ENCODE assay signal across 8 cellular contexts in genomic region chr22:11285116-11285838, GRCh38.
A peak's percentile ranks its signal among the peaks of the same experiment; 100 is the strongest.
DNase-seq lines count a peak whose midpoint lies in the region; ATAC-seq, FAIRE-seq and TF ChIP-seq lines count a peak whose summit lies in the region.
"Not testable (repeated sequence)": the region's sequence is repeated elsewhere in the genome, so short reads cannot be mapped to it uniquely, and the experiment has no call there.

No MANE protein-coding gene starts in this region.

- H3K4me1 Mint-ChIP-seq in activated naive CD4-positive, alpha-beta T cell treated with anti-CD3 and anti-CD28 coated beads for 36 hours (ENCODE audit: low read depth): not testable (repeated sequence)

- H3K4me3 Mint-ChIP-seq in activated naive CD4-positive, alpha-beta T cell treated with anti-CD3 and anti-CD28 coated beads for 36 hours: not testable (repeated sequence)

- peak; percentile 49 to 70; a peak in 4 of 6 replicates for ATAC-seq in A549
- not testable (repeated sequence) for ATAC-seq in Right ventricle myocardium inferior

- H4K20me1 ChIP-seq in OCI-LY7 (ENCODE audit: insufficient read depth, low read length): not testable (repeated sequence)

- not testable (repeated sequence) for TF ChIP-seq POLR2A in A549 (IDR thresholded peaks at IDR 0.05; ENCODE audit: low read length); sigmoid colon (IDR thresholded peaks at IDR 0.05)

- H3K36me3 ChIP-seq in OCI-LY7 (ENCODE audit: insufficient read depth, low read length); sigmoid colon: not testable (repeated sequence)

- peak overlapping the region; percentile 53; the same call in 2 of the 3 replicates for H3K4me2 ChIP-seq in A549
- H3K4me2 ChIP-seq in OCI-LY7 (ENCODE audit: low read length): not testable (repeated sequence)

- not testable (repeated sequence) for H3K4me3 ChIP-seq in A549; Jurkat, Clone E6-1 (ENCODE audit: low read length); OCI-LY7 (ENCODE audit: low read depth, low read length, poor library complexity, severe bottlenecking); sigmoid colon

- not testable (repeated sequence) for H3K27me3 Mint-ChIP-seq in activated naive CD4-positive, alpha-beta T cell treated with anti-CD3 and anti-CD28 coated beads for 36 hours (ENCODE audit: low read depth)

- H3K27ac ChIP-seq in A549; OCI-LY7 (ENCODE audit: low read depth, low read length, poor library complexity, severe bottlenecking); sigmoid colon: not testable (repeated sequence)

- H3K27ac Mint-ChIP-seq in activated naive CD4-positive, alpha-beta T cell treated with anti-CD3 and anti-CD28 coated beads for 36 hours: not testable (repeated sequence)

- peaks cover 20% of the 10 kb centered on the region for H3K9me3 Mint-ChIP-seq in activated naive CD4-positive, alpha-beta T cell treated with anti-CD3 and anti-CD28 coated beads for 36 hours

- not testable (repeated sequence) for H3K79me2 ChIP-seq in OCI-LY7 (ENCODE audit: insufficient read depth, low read depth, low read length)

- not testable (repeated sequence) for TF ChIP-seq EP300 in A549 (IDR thresholded peaks at IDR 0.05); sigmoid colon (IDR thresholded peaks at IDR 0.05)

- CTCF ChIA-PET in A549 (lab: Yijun Ruan, JAX); OCI-LY7 (lab: Charles Lee; ENCODE audit: unreplicated experiment); activated naive CD4-positive, alpha-beta T cell treated with anti-CD3 and anti-CD28 coated beads for 36 hours (lab: Charles Lee): not testable (repeated sequence)

- intact Hi-C loops in OCI-LY7 (cut with micrococcal nuclease; ENCODE audit: unreplicated experiment); activated naive CD4-positive, alpha-beta T cell treated with anti-CD3 and anti-CD28 coated beads for 36 hours (cut with micrococcal nuclease); Right ventricle myocardium inferior (cut with DNase I); sigmoid colon (cut with DNase I): not testable (repeated sequence)

- not testable (repeated sequence) for FAIRE-seq in A549 (lab: Jason Lieb, UNC)

- peak in 1 of 2 experiments; percentile 37 for DNase-seq in A549 (ENCODE audit: low read depth in 1 of 2, low spot score in 1 of 2)
- peak; percentile 13 for DNase-seq in GM13976 (ENCODE audit: low spot score)
- DNase-seq in Jurkat, Clone E6-1 (ENCODE audit: low read depth, low spot score): peak; percentile 74
- not testable (repeated sequence) for DNase-seq in OCI-LY7 (ENCODE audit: low spot score)
- DNase-seq in SW480 (ENCODE audit: low spot score): peak; percentile 32
- DNase-seq in activated naive CD4-positive, alpha-beta T cell treated with anti-CD3 and anti-CD28 coated beads for 36 hours: peak; percentile 31
- DNase-seq in Right ventricle myocardium inferior (ENCODE audit: missing footprints): peak; percentile 75
- DNase-seq in sigmoid colon: peak; percentile 63

- not testable (repeated sequence) for BruUV-seq in OCI-LY7 (replicated peaks; lab: Mats Ljungman, UMichigan)

- H3K9me2 ChIP-seq in OCI-LY7 (ENCODE audit: insufficient read depth, low read length): not testable (repeated sequence)

- not testable (repeated sequence) for H3K27me3 ChIP-seq in sigmoid colon

- H3K36me3 Mint-ChIP-seq in activated naive CD4-positive, alpha-beta T cell treated with anti-CD3 and anti-CD28 coated beads for 36 hours (ENCODE audit: low read depth): not testable (repeated sequence)

- H2AFZ ChIP-seq in OCI-LY7 (ENCODE audit: low read length): not testable (repeated sequence)

- POLR2A ChIA-PET in A549 (lab: Yijun Ruan, JAX); OCI-LY7 (lab: Charles Lee): not testable (repeated sequence)

- H3K4me1 ChIP-seq in A549; OCI-LY7 (ENCODE audit: insufficient read depth, low read length, poor library complexity, severe bottlenecking); sigmoid colon: not testable (repeated sequence)

- TF ChIP-seq RAD21 in A549 (conservative IDR thresholded peaks at IDR 0.05 in 1 of 2, IDR thresholded peaks at IDR 0.05 in 1 of 2): peak; percentile 53 to 59; a peak in 4 of 5 replicates

- in situ Hi-C loops in GM13976 (cut with MboI; ENCODE audit: low sequenced_read_pairs, unreplicated experiment): not testable (repeated sequence)

- peak; percentile 38; the same call in 1 of the 3 replicates for TF ChIP-seq CTCF in A549 (IDR thresholded peaks at IDR 0.05)
- not testable (repeated sequence) for TF ChIP-seq CTCF in GM13976 (IDR thresholded peaks at IDR 0.05; ENCODE audit: borderline replicate concordance, control extremely low read depth, extremely low read depth, insufficient read depth, missing control alignments); sigmoid colon (IDR thresholded peaks at IDR 0.05)
- peak; percentile 56 for TF ChIP-seq CTCF in OCI-LY7 (conservative IDR thresholded peaks at IDR 0.05; ENCODE audit: low read length)

- WGBS in A549 (ENCODE audit: missing lambda C conversion rate): 24% methylated on average over 31 of the region's 32 CpGs
- WGBS in sigmoid colon, 2 donors: 76 to 82% methylated on average over 32 of the region's 32 CpGs

- H3K9me3 ChIP-seq in A549; OCI-LY7 (ENCODE audit: low read length); sigmoid colon: not testable (repeated sequence)

TF ChIP-seq in A549, 52 proteins besides CTCF, POLR2A, EP300 and RAD21:
- peak; percentile 33; the same call in 1 of the 3 replicates for TF ChIP-seq SMC3 (IDR thresholded peaks at IDR 0.05)
